Comparison of ENCODE assay signal across 19 cellular contexts in the genomic region with DNA sequence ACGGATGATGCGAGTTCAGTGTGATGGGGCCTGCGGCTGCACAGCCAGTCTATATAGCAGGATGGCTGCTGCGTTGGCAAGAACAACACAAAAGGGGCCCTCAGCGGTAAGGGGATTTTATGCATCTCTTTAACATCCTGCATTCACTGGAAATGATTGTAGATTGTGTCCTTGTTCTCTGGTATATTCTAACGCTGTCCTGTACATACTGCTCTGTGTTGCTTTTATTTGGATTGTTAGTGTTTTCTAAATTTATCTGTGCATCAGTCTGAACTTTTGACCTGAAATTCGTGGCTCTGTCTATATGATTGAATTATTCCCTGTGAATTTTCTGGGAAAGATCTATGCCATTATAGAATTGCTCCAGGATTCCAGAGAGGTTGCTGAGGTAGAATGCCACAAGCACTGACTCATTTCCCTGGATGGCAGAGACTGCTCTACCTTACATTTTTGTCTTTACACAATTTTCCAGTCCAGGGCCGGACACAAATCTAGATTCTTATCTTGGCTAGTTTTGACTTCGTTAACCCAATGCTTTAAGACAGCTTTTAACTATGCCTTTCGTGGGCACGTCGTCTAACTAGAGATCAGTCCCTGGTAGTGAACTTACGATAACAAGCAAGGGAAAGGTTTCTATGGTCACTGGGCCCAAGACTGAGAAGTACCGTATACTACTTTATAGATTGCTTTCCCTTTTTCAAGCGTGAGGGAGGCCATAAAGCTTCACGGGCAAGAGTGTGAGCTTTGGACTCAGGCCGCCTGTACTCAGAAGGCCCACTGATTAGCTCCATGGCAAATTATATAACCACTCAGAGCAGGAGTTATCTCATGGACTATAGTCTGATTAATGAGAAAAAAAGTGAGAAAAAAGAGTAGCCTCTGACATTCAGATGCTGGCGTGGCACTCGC. TPM values are rescaled to one million over a fixed set of nuclear protein-coding genes. Genes with fewer than 3 reads are reported as not detected.
DNase-seq lines count a peak whose midpoint lies in the region; TF ChIP-seq lines count a peak whose summit lies in the region.
"Had no signal": no experiment of that assay in that cellular context is flagged by ENCODE, and none has a peak within 500 bp of the region (broad histone marks: within the 10 kb centered on the region; RNA-seq: fewer than 3 reads in every experiment).

A gene with protein sequence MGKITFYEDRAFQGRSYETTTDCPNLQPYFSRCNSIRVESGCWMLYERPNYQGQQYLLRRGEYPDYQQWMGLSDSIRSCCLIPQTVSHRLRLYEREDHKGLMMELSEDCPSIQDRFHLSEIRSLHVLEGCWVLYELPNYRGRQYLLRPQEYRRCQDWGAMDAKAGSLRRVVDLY (minus strand): TSS at position 25 of the 909 bp plus-strand sequence. CDS start 36 bp downstream, outside the sequence.

- 69% methylated on average over 19 of the region's 19 CpGs for WGBS in esophagus muscularis mucosa

- H3K4me1 ChIP-seq in Peyer's patch (peaks cover 0 to 29% (median 0%) of the 10 kb centered on the region in 4 donors), esophagus muscularis mucosa (no peaks in the 10 kb centered on the region)
- H3K4me1 ChIP-seq: right atrium auricular region had no signal

- H3K36me3 ChIP-seq in Peyer's patch (no peaks in the 10 kb centered on the region), esophagus muscularis mucosa (no peaks in the 10 kb centered on the region)
- H3K36me3 ChIP-seq: right atrium auricular region had no signal

- TF ChIP-seq CTCF in Peyer's patch (IDR thresholded peaks at IDR 0.05) (no peak), epithelial cell of esophagus (IDR thresholded peaks at IDR 0.05; ENCODE audit: insufficient read depth, low read depth, low read length, missing control alignments) (no peak), nephron (IDR thresholded peaks at IDR 0.05; ENCODE audit: unreplicated experiment in 3 of 3) (no peak), GM10266 (IDR thresholded peaks at IDR 0.05; ENCODE audit: control insufficient read depth, insufficient read depth, low read depth, missing control alignments) (no peak), foreskin fibroblast (IDR thresholded peaks at IDR 0.05; ENCODE audit: low read depth, low read length) (no peak), esophagus muscularis mucosa (IDR thresholded peaks at IDR 0.05) (no peak)

- H3K27me3 Mint-ChIP-seq in nephron (ENCODE audit: low read depth) = no peaks in the 10 kb centered on the region

- H3K4me1 Mint-ChIP-seq in nephron = peaks cover 10% of the 10 kb centered on the region

- peak within 1 kb of the TSS in 3 of 4 donors; percentile 12 to 80 (median 59) for H3K27ac ChIP-seq in Peyer's patch
- H3K27ac ChIP-seq in esophagus muscularis mucosa (replicated peaks in 1 of 4) = no peak within 1 kb of the TSS
- H3K27ac ChIP-seq: right atrium auricular region had no signal

- H3K4me3 Mint-ChIP-seq in nephron = no peak within 1 kb of the TSS
- H3K4me3 Mint-ChIP-seq: activated CD4-positive, alpha-beta memory T cell treated with anti-CD3 and anti-CD28 coated beads for 36 hours; CD8-positive, alpha-beta memory T cell; central memory CD8-positive, alpha-beta T cell; natural killer cell treated with Interleukin-12 subunit alpha and Interleukin-12 subunit beta and Interleukin-15 and Interleukin-18, amount 100 ng/mL, for 72 hours had no signal

- no peak for TF ChIP-seq POLR2A in Peyer's patch (IDR thresholded peaks at IDR 0.05)
- TF ChIP-seq POLR2A in esophagus muscularis mucosa (IDR thresholded peaks at IDR 0.05; ENCODE audit: low read depth) = no peak

- TF ChIP-seq EP300 in esophagus muscularis mucosa (IDR thresholded peaks at IDR 0.05) = no peak

- H3K27me3 ChIP-seq in Peyer's patch = no peaks in the 10 kb centered on the region
- H3K27me3 ChIP-seq in esophagus muscularis mucosa = peaks cover 0 to 8% (median 0%) of the 10 kb centered on the region in 4 donors
- H3K27me3 ChIP-seq: right atrium auricular region had no signal

- DNase-seq in EL (peak; percentile 6), Peyer's patch (peak in 2 of 3 donors; percentile 63 to 83), epithelial cell of esophagus (ENCODE audit: low read depth) (peak; percentile 37), GM10266 (ENCODE audit: extremely low spot score) (no peak), foreskin fibroblast (no peak), NCI-H146 treated with DMSO at 0.1 percent for 48 hours (lab: John Stamatoyannopoulos, UW; ENCODE audit: unreplicated experiment) (no peak), esophagus muscularis mucosa (ENCODE audit: extremely low spot score) (no peak)
- DNase-seq: activated CD4-positive, alpha-beta memory T cell treated with anti-CD3 and anti-CD28 coated beads for 36 hours; CD8-positive, alpha-beta memory T cell; foreskin melanocyte; H7; MM.1S; NCI-H187 treated with DMSO at 0.1 percent for 48 hours had no signal

- H3K4me3 ChIP-seq in Peyer's patch (peak within 1 kb of the TSS in 1 of 4 donors; percentile 3), epithelial cell of esophagus (ENCODE audit: low read length) (no peak within 1 kb of the TSS), foreskin fibroblast (ENCODE audit: low read depth in 1 of 2, low read length in 2 of 2) (no peak within 1 kb of the TSS), esophagus muscularis mucosa (no peak within 1 kb of the TSS)
- H3K4me3 ChIP-seq: lung, right atrium auricular region had no signal

- H3K27ac Mint-ChIP-seq in nephron = peak within 1 kb of the TSS in 2 of 3 experiments; percentile 0 to 4
- H3K27ac Mint-ChIP-seq: activated CD4-positive, alpha-beta memory T cell treated with anti-CD3 and anti-CD28 coated beads for 36 hours; CD8-positive, alpha-beta memory T cell; natural killer cell treated with Interleukin-12 subunit alpha and Interleukin-12 subunit beta and Interleukin-15 and Interleukin-18, amount 100 ng/mL, for 72 hours had no signal

- intact Hi-C loops in esophagus muscularis mucosa (cut with DNase I) = no loop called here

- H3K9me3 ChIP-seq in Peyer's patch = no peaks in the 10 kb centered on the region
- no peaks in the 10 kb centered on the region for H3K9me3 ChIP-seq in esophagus muscularis mucosa
- H3K9me3 ChIP-seq: right atrium auricular region had no signal

- H3K36me3 Mint-ChIP-seq in nephron (ENCODE audit: low read depth) = no peaks in the 10 kb centered on the region
- H3K36me3 Mint-ChIP-seq: activated CD4-positive, alpha-beta memory T cell treated with anti-CD3 and anti-CD28 coated beads for 36 hours; natural killer cell treated with Interleukin-12 subunit alpha and Interleukin-12 subunit beta and Interleukin-15 and Interleukin-18, amount 100 ng/mL, for 72 hours had no signal

- H3K9me3 Mint-ChIP-seq in nephron = no peaks in the 10 kb centered on the region
- H3K9me3 Mint-ChIP-seq: activated CD4-positive, alpha-beta memory T cell treated with anti-CD3 and anti-CD28 coated beads for 36 hours; CD8-positive, alpha-beta memory T cell; central memory CD8-positive, alpha-beta T cell had no signal

RNA-seq across cellular contexts. Expression of the gene that starts here (rescaled TPM):
- total RNA-seq in Peyer's patch (not detected), esophagus muscularis mucosa (not detected)
- total RNA-seq: activated CD4-positive, alpha-beta memory T cell treated with anti-CD3 and anti-CD28 coated beads for 36 hours; CD8-positive, alpha-beta memory T cell; H7; lung; natural killer cell treated with Interleukin-12 subunit alpha and Interleukin-12 subunit beta and Interleukin-15 and Interleukin-18, amount 100 ng/mL, for 72 hours; NCI-H460; right atrium auricular region had no signal

Comparison
In these comparisons a context has a peak if more than half of its experiments do, and no peak if none do; other contexts are left out.
1. Peak in DNase-seq and H3K27ac ChIP-seq in Peyer's patch; RNA of the gene not detected or under 1 TPM.
2. DNase-seq: peak in EL (single experiment) and epithelial cell of esophagus (single experiment); none in GM10266 (single experiment), foreskin fibroblast (0 of 2), NCI-H146 treated with DMSO at 0.1 percent for 48 hours (single experiment) and esophagus muscularis mucosa (single experiment).